ENCODE assay signal across 29 cellular contexts in genomic region chr2:171608168-171608567, GRCh38.
"Had no signal": no experiment of that assay in that cellular context is flagged by ENCODE, and none has a peak within 500 bp of the region (broad histone marks: within the 10 kb centered on the region; RNA-seq: fewer than 3 reads in every experiment).

No MANE protein-coding gene starts in this region.

- H3K36me3 Mint-ChIP-seq: stimulated activated effector memory CD8-positive, alpha-beta T cell treated with anti-CD3 and anti-CD28 coated beads, Interleukin-12 subunit alpha, Interleukin-12 subunit beta, amount 100 ng/mL, for 72 hours; stimulated activated memory B cell treated with anti-CD40 and anti-IgM and Interleukin-4, amounts not matched to agents 10 μg/mL and 1 μg/mL and 100 μg/mL, for 72 hours; stimulated activated naive B cell treated with anti-CD40 and anti-IgM and Interleukin-4, amounts not matched to agents 10 μg/mL and 1 μg/mL and 100 μg/mL, for 72 hours; type B pancreatic cell had no signal

- DNase-seq: stimulated activated CD4-positive, alpha-beta T cell treated with anti-CD3 and anti-CD28 coated beads, Interleukin-2, amount 100 ng/mL, for 48 hours; stimulated activated CD4-positive, alpha-beta T cell treated with anti-CD3 and anti-CD28 coated beads, Interleukin-4, amount 100 ng/mL, for 1 hour; stimulated activated CD4-positive, alpha-beta T cell treated with anti-CD3 and anti-CD28 coated beads, Interleukin-4, amount 100 ng/mL, for 24 hours; stimulated activated CD4-positive, alpha-beta T cell treated with anti-CD3 and anti-CD28 coated beads, Interleukin-4, amount 100 ng/mL, for 4 hours; stimulated activated CD8-positive, alpha-beta memory T cell treated with anti-CD3 and anti-CD28 coated beads, Interleukin-4, amount 100 ng/mL, for 48 hours; stimulated activated naive B cell treated with anti-CD40 and anti-IgM and Interleukin-4, amounts not matched to agents 10 μg/mL and 1 μg/mL and 100 μg/mL, for 72 hours; stimulated activated naive CD4-positive, alpha-beta T cell; stimulated activated naive CD4-positive, alpha-beta T cell treated with Interleukin-2 at 50 U/mL for 16 hours; stimulated activated naive CD8-positive, alpha-beta T cell treated with anti-CD3 and anti-CD28 coated beads, Interleukin-15, amount 100 ng/mL, for 72 hours; stimulated activated naive CD8-positive, alpha-beta T cell treated with anti-CD3 and anti-CD28 coated beads, Interleukin-15, Interleukin-2, amounts not matched to agents 100 U/mL and 50 U/mL, for 24 hours; stomach; substantia nigra; testis; thyroid gland; tibial artery; transverse colon; trophoblast cell; upper lobe of left lung; upper lobe of right lung; uterus had no signal

- H3K4me1 ChIP-seq: stomach, suprapubic skin, testis, thyroid gland, tibial artery, tibial nerve, transverse colon, upper lobe of left lung, upper lobe of right lung, uterus, vagina had no signal

- H3K4me1 Mint-ChIP-seq: stimulated activated effector memory CD8-positive, alpha-beta T cell treated with anti-CD3 and anti-CD28 coated beads, Interleukin-12 subunit alpha, Interleukin-12 subunit beta, amount 100 ng/mL, for 72 hours; stimulated activated memory B cell treated with anti-CD40 and anti-IgM and Interleukin-4, amounts not matched to agents 10 μg/mL and 1 μg/mL and 100 μg/mL, for 72 hours; stimulated activated naive B cell treated with anti-CD40 and anti-IgM and Interleukin-4, amounts not matched to agents 10 μg/mL and 1 μg/mL and 100 μg/mL, for 72 hours; stimulated activated naive CD8-positive, alpha-beta T cell treated with anti-CD3 and anti-CD28 coated beads, Interleukin-15, amount 100 ng/mL, for 72 hours had no signal

- H3K4me3 Mint-ChIP-seq: stimulated activated effector memory CD8-positive, alpha-beta T cell treated with anti-CD3 and anti-CD28 coated beads, Interleukin-12 subunit alpha, Interleukin-12 subunit beta, amount 100 ng/mL, for 72 hours; stimulated activated memory B cell treated with anti-CD40 and anti-IgM and Interleukin-4, amounts not matched to agents 10 μg/mL and 1 μg/mL and 100 μg/mL, for 72 hours; stimulated activated naive B cell treated with anti-CD40 and anti-IgM and Interleukin-4, amounts not matched to agents 10 μg/mL and 1 μg/mL and 100 μg/mL, for 72 hours; stimulated activated naive CD8-positive, alpha-beta T cell treated with anti-CD3 and anti-CD28 coated beads, Interleukin-15, amount 100 ng/mL, for 72 hours; stimulated activated naive CD8-positive, alpha-beta T cell treated with anti-CD3 and anti-CD28 coated beads, Interleukin-15, Interleukin-2, amounts not matched to agents 100 ng/mL and 50 ng/mL, for 24 hours; type B pancreatic cell had no signal

- ATAC-seq: stimulated activated effector memory CD8-positive, alpha-beta T cell treated with anti-CD3 and anti-CD28 coated beads, Interleukin-12 subunit alpha, Interleukin-12 subunit beta, amount 100 ng/mL, for 72 hours; stimulated activated memory B cell treated with anti-CD40 and anti-IgM and Interleukin-4, amounts not matched to agents 10 μg/mL and 1 μg/mL and 100 μg/mL, for 72 hours; stimulated activated naive B cell treated with anti-CD40 and anti-IgM and Interleukin-4, amounts not matched to agents 10 μg/mL and 1 μg/mL and 100 μg/mL, for 72 hours; stimulated activated naive CD8-positive, alpha-beta T cell treated with anti-CD3 and anti-CD28 coated beads, Interleukin-15, amount 100 ng/mL, for 72 hours; stimulated activated naive CD8-positive, alpha-beta T cell treated with anti-CD3 and anti-CD28 coated beads, Interleukin-15, Interleukin-2, amounts not matched to agents 100 U/mL and 50 U/mL, for 24 hours; upper lobe of right lung had no signal

- H3K27me3 ChIP-seq: suprapubic skin, testis, thyroid gland, upper lobe of left lung, uterus, vagina had no signal

- H3K9me3 ChIP-seq: suprapubic skin, testis, thoracic aorta, thyroid gland, tibial nerve, transverse colon, upper lobe of left lung, upper lobe of right lung, uterus, vagina had no signal

- H3K36me3 ChIP-seq: stomach, suprapubic skin, thoracic aorta, thyroid gland, tibial artery, tibial nerve, transverse colon, upper lobe of left lung, upper lobe of right lung, uterus, vagina had no signal

- H3K9me3 Mint-ChIP-seq: stimulated activated effector memory CD8-positive, alpha-beta T cell treated with anti-CD3 and anti-CD28 coated beads, Interleukin-12 subunit alpha, Interleukin-12 subunit beta, amount 100 ng/mL, for 72 hours; stimulated activated memory B cell treated with anti-CD40 and anti-IgM and Interleukin-4, amounts not matched to agents 10 μg/mL and 1 μg/mL and 100 μg/mL, for 72 hours; stimulated activated naive B cell treated with anti-CD40 and anti-IgM and Interleukin-4, amounts not matched to agents 10 μg/mL and 1 μg/mL and 100 μg/mL, for 72 hours; stimulated activated naive CD8-positive, alpha-beta T cell treated with anti-CD3 and anti-CD28 coated beads, Interleukin-15, amount 100 ng/mL, for 72 hours; stimulated activated naive CD8-positive, alpha-beta T cell treated with anti-CD3 and anti-CD28 coated beads, Interleukin-15, Interleukin-2, amounts not matched to agents 100 ng/mL and 50 ng/mL, for 24 hours; type B pancreatic cell had no signal

- H3K4me3 ChIP-seq: stomach, suprapubic skin, testis, thoracic aorta, thyroid gland, tibial artery, tibial nerve, transverse colon, upper lobe of left lung, upper lobe of right lung, uterus, vagina had no signal

- H3K27ac ChIP-seq: stomach, suprapubic skin, testis, thoracic aorta, thyroid gland, tibial artery, tibial nerve, transverse colon, upper lobe of left lung, upper lobe of right lung, uterus, vagina had no signal

- FAIRE-seq: urothelium cell line had no signal

- H3K27ac Mint-ChIP-seq: stimulated activated effector memory CD8-positive, alpha-beta T cell treated with anti-CD3 and anti-CD28 coated beads, Interleukin-12 subunit alpha, Interleukin-12 subunit beta, amount 100 ng/mL, for 72 hours; stimulated activated memory B cell treated with anti-CD40 and anti-IgM and Interleukin-4, amounts not matched to agents 10 μg/mL and 1 μg/mL and 100 μg/mL, for 72 hours; stimulated activated naive B cell treated with anti-CD40 and anti-IgM and Interleukin-4, amounts not matched to agents 10 μg/mL and 1 μg/mL and 100 μg/mL, for 72 hours; stimulated activated naive CD8-positive, alpha-beta T cell treated with anti-CD3 and anti-CD28 coated beads, Interleukin-15, amount 100 ng/mL, for 72 hours; stimulated activated naive CD8-positive, alpha-beta T cell treated with anti-CD3 and anti-CD28 coated beads, Interleukin-15, Interleukin-2, amounts not matched to agents 100 ng/mL and 50 ng/mL, for 24 hours; type B pancreatic cell had no signal
